ENCODE assay signal across 19 cellular contexts in the genomic region with DNA sequence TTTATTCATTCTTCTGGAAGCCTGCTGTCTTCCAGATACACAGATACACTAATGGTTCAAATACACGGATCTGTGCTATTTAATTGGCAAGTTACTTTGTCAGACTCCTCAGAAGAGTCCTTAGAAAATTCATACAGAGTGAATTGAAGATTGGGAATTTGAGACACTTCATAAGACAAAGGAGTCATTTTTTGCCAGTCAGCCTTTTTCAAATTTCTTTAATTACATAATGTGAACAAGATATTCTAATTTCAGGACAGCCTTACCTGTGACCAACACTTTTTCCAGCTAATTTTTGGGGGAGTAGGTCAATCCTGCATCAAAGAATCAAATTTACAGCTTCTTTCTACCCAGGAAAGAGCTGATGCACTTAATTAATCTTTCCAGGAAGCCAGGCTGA.
"Had no signal": no experiment of that assay in that cellular context is flagged by ENCODE, and none has a peak within 500 bp of the region (broad histone marks: within the 10 kb centered on the region; RNA-seq: fewer than 3 reads in every experiment).

No MANE protein-coding gene starts in this region.

- H3K27ac ChIP-seq: SJSA1, SK-N-MC had no signal

- H3K9me3 ChIP-seq: MG63, SJSA1 had no signal

- H3K36me3 ChIP-seq: MG63, SJSA1 had no signal

- DNase-seq: Karpas-422, KG1, MG63, NCI-H1092, NCI-H1436, NCI-H187, NCI-H2029, NCI-H2081 treated with DMSO at 0.1 percent for 48 hours, NCI-H2171, NCI-H226, NCI-H446, NCI-H510A, NCI-H526, Right ventricle myocardium superior, RPMI8226, SIG-M5 had no signal

- H3K27me3 ChIP-seq: MG63, SJSA1 had no signal

- H3K4me1 ChIP-seq: SJSA1 had no signal

- FAIRE-seq: RCC 7860 had no signal

- H3K4me3 ChIP-seq: MG63, SJSA1, SK-N-MC had no signal
